12 cellular contexts compared by ENCODE assay signal in the genomic region with DNA sequence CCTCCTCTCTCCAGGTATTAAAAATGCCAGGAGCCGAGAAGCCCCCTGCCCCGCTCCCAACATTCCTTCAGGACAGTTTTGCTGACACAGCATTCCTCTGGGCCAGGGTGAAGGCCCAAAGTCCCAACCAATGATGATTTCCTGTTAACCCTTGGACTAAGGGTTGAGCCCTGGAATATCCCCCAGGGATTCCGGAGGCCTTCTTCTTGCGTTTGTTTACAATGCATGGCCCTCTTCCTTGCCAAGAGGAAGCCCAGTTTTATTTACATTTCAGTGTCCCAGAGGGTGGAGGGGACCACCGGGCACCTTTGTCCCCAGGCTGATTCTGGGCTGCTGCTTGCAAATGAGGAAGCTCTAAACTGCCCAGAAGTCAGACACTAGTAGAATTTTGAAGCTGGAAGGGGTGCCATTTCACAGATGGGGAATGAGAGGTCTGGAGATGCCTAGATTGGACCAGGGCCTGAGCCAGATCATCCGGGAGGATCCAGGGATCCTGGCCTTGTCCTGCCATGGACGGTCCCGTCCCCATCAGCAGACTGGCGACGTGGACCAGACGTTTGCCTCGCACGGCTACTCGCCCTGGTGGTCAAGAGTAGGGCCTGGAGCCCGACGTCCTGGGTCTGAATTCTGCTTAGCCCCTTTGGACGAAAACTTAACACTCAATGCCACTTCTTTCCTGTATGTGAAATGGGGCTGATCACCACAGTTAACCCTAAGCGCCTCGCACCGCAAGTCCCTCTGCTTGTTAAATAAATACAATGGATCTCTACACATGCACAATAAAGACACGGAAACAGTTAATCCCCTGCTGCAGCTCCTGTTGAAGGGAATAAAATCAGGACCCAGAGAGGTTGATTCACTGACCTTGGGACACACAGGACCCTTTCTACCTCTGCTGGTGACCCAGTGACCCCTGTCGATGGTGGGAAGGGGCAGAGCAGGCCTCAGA. TPM values are rescaled to one million over a fixed set of nuclear protein-coding genes. Genes with fewer than 3 reads are reported as not detected.
DNase-seq lines count a peak whose midpoint lies in the region; ATAC-seq, FAIRE-seq and TF ChIP-seq lines count a peak whose summit lies in the region.
"Had no signal": no experiment of that assay in that cellular context is flagged by ENCODE, and none has a peak within 500 bp of the region (broad histone marks: within the 10 kb centered on the region; RNA-seq: fewer than 3 reads in every experiment).

No MANE protein-coding gene starts in this region.

- FAIRE-seq in K562 (lab: Jason Lieb, UNC), result no peak
- FAIRE-seq: GM12891 had no signal

- H3K9me1 ChIP-seq in K562 (ENCODE audit: control insufficient read depth, insufficient read depth, low read length), result no peaks in the 10 kb centered on the region

- H3K4me1 ChIP-seq in HEK293 (ENCODE audit: control insufficient read depth, insufficient read depth, low read length) (no peaks in the 10 kb centered on the region; the same call in 1 of the 2 replicates), K562 (replicated peaks in 1 of 2; ENCODE audit: control insufficient read depth in 2 of 2, insufficient read depth in 2 of 2, low read length in 2 of 2) (peaks cover 19 to 51% of the 10 kb centered on the region in 2 experiments), gastrocnemius medialis (peaks cover 36 to 58% of the 10 kb centered on the region in 2 donors)

- TF ChIP-seq CTCF in HEK293 (tag by site-specific recombination; IDR thresholded peaks at IDR 0.05) (no peak), K562 (IDR thresholded peaks at IDR 0.05 in 2 of 3, conservative IDR thresholded peaks at IDR 0.05 in 1 of 3; ENCODE audit: insufficient read depth in 2 of 3, low read depth in 1 of 3, low read length in 3 of 3) (no peak), gastrocnemius medialis (IDR thresholded peaks at IDR 0.05 in 4 of 5, conservative IDR thresholded peaks at IDR 0.05 in 1 of 5) (no peak)

- no peak overlapping the region for H3K27ac Mint-ChIP-seq in activated T-helper 2 cell treated with anti-CD3 and anti-CD28 coated beads, Interferon-gamma antibody, Interleukin-2, Interleukin-4, amounts not matched to agents 10 μg/mL and 5 μg/mL and 100 μg/mL, durations not matched to agents 14 hours and 24 hours and 36 hours

- no peak overlapping the region for H3K4me3 Mint-ChIP-seq in activated T-helper 2 cell treated with anti-CD3 and anti-CD28 coated beads, Interferon-gamma antibody, Interleukin-2, Interleukin-4, amounts not matched to agents 10 μg/mL and 5 μg/mL and 100 μg/mL, durations not matched to agents 14 hours and 24 hours and 36 hours (ENCODE audit: low read depth)

- H3K4me2 ChIP-seq in K562 (ENCODE audit: insufficient read depth, low read length), result no peak overlapping the region

- no peak for TF ChIP-seq RAD21 in K562 (CRISPR knock-in tag; conservative IDR thresholded peaks at IDR 0.05 in 1 of 2, IDR thresholded peaks at IDR 0.05 in 1 of 2)

- DNase-seq in K562 (ENCODE audit: extremely low read depth in 1 of 4, low spot score in 3 of 4) (no peak), left lobe of liver (ENCODE audit: low spot score) (peak; percentile 76), gastrocnemius medialis (no peak), germinal center (ENCODE audit: low spot score) (no peak)
- no peak for DNase-seq in activated T-helper 2 cell treated with anti-CD3 and anti-CD28 coated beads, Interferon-gamma antibody, Interleukin-2, Interleukin-4, amounts not matched to agents 10 μg/mL and 5 μg/mL and 100 μg/mL, durations not matched to agents 14 hours and 24 hours and 36 hours (ENCODE audit: low spot score)
- no peak for DNase-seq in activated CD4-positive, alpha-beta T cell treated with anti-CD3 and anti-CD28 coated beads for 4 hours
- DNase-seq: activated T-cell treated with anti-CD3 and anti-CD28 coated beads, Interleukin-2, amount 50 U/mL, for 1 hour had no signal

- TF ChIP-seq POLR2A in K562 (conservative IDR thresholded peaks at IDR 0.05), result no peak
- no peak for TF ChIP-seq POLR2A in gastrocnemius medialis (IDR thresholded peaks at IDR 0.05)

- peaks cover 46% of the 10 kb centered on the region for H3K27me3 Mint-ChIP-seq in activated T-helper 2 cell treated with anti-CD3 and anti-CD28 coated beads, Interferon-gamma antibody, Interleukin-2, Interleukin-4, amounts not matched to agents 10 μg/mL and 5 μg/mL and 100 μg/mL, durations not matched to agents 14 hours and 24 hours and 36 hours (ENCODE audit: low read depth)

- no peak overlapping the region for H3K4me3 ChIP-seq in HEK293 (ENCODE audit: low read depth, low read length)
- no peak overlapping the region for H3K4me3 ChIP-seq in K562
- no peak overlapping the region for H3K4me3 ChIP-seq in gastrocnemius medialis

- peaks cover 10 to 31% of the 10 kb centered on the region in 2 experiments; a peak in 4 of 5 replicates for H3K27me3 ChIP-seq in K562 (ENCODE audit: control insufficient read depth in 2 of 2, insufficient read depth in 2 of 2, low read length in 2 of 2)
- H3K27me3 ChIP-seq in gastrocnemius medialis, result no peaks in the 10 kb centered on the region

- no TSS peak for BruUV-seq in K562 (replicated peaks; lab: Mats Ljungman, UMichigan)

- no peaks in the 10 kb centered on the region for H3K36me3 ChIP-seq in HEK293 (ENCODE audit: control insufficient read depth in 2 of 2, insufficient read depth in 1 of 2, low read length in 2 of 2)
- H3K36me3 ChIP-seq in K562 (ENCODE audit: control insufficient read depth, insufficient read depth, low read length), result 0 out of 3 replicates have a peak, but pooled peaks cover under 1% of the 10 kb centered on the region
- H3K36me3 ChIP-seq in gastrocnemius medialis, result no peaks in the 10 kb centered on the region

- H3K79me2 ChIP-seq in K562 (ENCODE audit: control insufficient read depth, insufficient read depth, low read length), result peaks cover 32% of the 10 kb centered on the region

- H3K27ac ChIP-seq in HEK293 (ENCODE audit: extremely low read depth, low read depth, low read length) (no peak overlapping the region), K562 (ENCODE audit: extremely low read depth, low read depth, low read length) (no peak overlapping the region), gastrocnemius medialis (peak overlapping the region; percentile 80 to 86 (median 80))

- ATAC-seq in K562, result no peak
- peak; percentile 48 for ATAC-seq in left lobe of liver
- no peak for ATAC-seq in gastrocnemius medialis
- no peak for ATAC-seq in HG02840 (IDR thresholded peaks at IDR 0.05; ENCODE audit: low FRiP score, unreplicated experiment)

- H3K4me1 Mint-ChIP-seq in activated T-helper 2 cell treated with anti-CD3 and anti-CD28 coated beads, Interferon-gamma antibody, Interleukin-2, Interleukin-4, amounts not matched to agents 10 μg/mL and 5 μg/mL and 100 μg/mL, durations not matched to agents 14 hours and 24 hours and 36 hours (ENCODE audit: low read depth), result no peaks in the 10 kb centered on the region

- no peaks in the 10 kb centered on the region for H3K9me3 Mint-ChIP-seq in activated T-helper 2 cell treated with anti-CD3 and anti-CD28 coated beads, Interferon-gamma antibody, Interleukin-2, Interleukin-4, amounts not matched to agents 10 μg/mL and 5 μg/mL and 100 μg/mL, durations not matched to agents 14 hours and 24 hours and 36 hours

- no peak overlapping the region; a peak in 1 of 4 replicates for H3K9ac ChIP-seq in K562 (ENCODE audit: insufficient read depth in 1 of 2, low read depth in 2 of 2, low read length in 2 of 2)

- WGBS in K562 (ENCODE audit: insufficient coverage, low coverage, missing lambda C conversion rate), result 65% methylated on average over 22 of the region's 22 CpGs

- POLR2A ChIA-PET in HEK293 (lab: Yijun Ruan, JAX) (interaction anchor here (0.7 kb wide), 1 partner anchor 118 kb away, joined by 3 read pairs; no protein-coding TSS in a partner anchor), K562 (lab: Yijun Ruan, JAX) (interaction anchor here (0.6 kb wide), 1 partner anchor 28 kb away, joined by 3 read pairs; no protein-coding TSS in a partner anchor)

- in situ Hi-C loops in K562 (cut with MboI), result no loop called here
- in situ Hi-C loops in gastrocnemius medialis (cut with MboI; ENCODE audit: low sequenced_read_pairs in 4 of 4), result no loop called here

- H3K9me3 ChIP-seq in HEK293 (ENCODE audit: control insufficient read depth, insufficient read depth, low read depth, low read length), result no peaks in the 10 kb centered on the region
- H3K9me3 ChIP-seq in K562 (replicated peaks; ENCODE audit: control insufficient read depth, insufficient read depth, low read depth, low read length), result no peaks in the 10 kb centered on the region
- H3K9me3 ChIP-seq in gastrocnemius medialis, result no peaks in the 10 kb centered on the region

- no peaks in the 10 kb centered on the region for H3K36me3 Mint-ChIP-seq in activated T-helper 2 cell treated with anti-CD3 and anti-CD28 coated beads, Interferon-gamma antibody, Interleukin-2, Interleukin-4, amounts not matched to agents 10 μg/mL and 5 μg/mL and 100 μg/mL, durations not matched to agents 14 hours and 24 hours and 36 hours (ENCODE audit: low read depth)

- H2AFZ ChIP-seq in K562 (ENCODE audit: low read depth, low read length), result no peak overlapping the region

- peaks cover 19% of the 10 kb centered on the region for H4K20me1 ChIP-seq in K562 (replicated peaks; ENCODE audit: control insufficient read depth, insufficient read depth, low read length)

- intact Hi-C loops in K562 (cut with micrococcal nuclease) (no loop called here), gastrocnemius medialis (cut with DNase I; ENCODE audit: low total_unique reads) (no loop called here)
- intact Hi-C loops in activated T-helper 2 cell treated with anti-CD3 and anti-CD28 coated beads, Interferon-gamma antibody, Interleukin-2, Interleukin-4, amounts not matched to agents 10 μg/mL and 5 μg/mL and 100 μg/mL, durations not matched to agents 14 hours and 24 hours and 36 hours (cut with micrococcal nuclease), result no loop called here

- TF ChIP-seq EP300 in K562 (IDR thresholded peaks at IDR 0.05; ENCODE audit: low read length), result no peak

- CTCF ChIA-PET in HEK293 (lab: Yijun Ruan, JAX) (interaction anchor here (0.6 to 0.8 kb wide), 2 partner anchors 19 to 51 kb away, joined by 3 read pairs; no protein-coding TSS in a partner anchor), K562 (lab: Yijun Ruan, JAX; ENCODE audit: low intra/inter-chr PET ratio) (no interaction called here)

RNA-seq across cellular contexts. Expression of a gene that starts 55.6 kb away (rescaled TPM):
- not detected in 2 replicates for total RNA-seq in K562 (2011; cell fraction: chromatin; rRNA removed; ENCODE audit: low replicate concordance)
- total RNA-seq in K562 (2011; cell fraction: nucleolus; rRNA removed), result not detected in 2 replicates
- not detected in 2 replicates for total RNA-seq in K562 (2011; cell fraction: nucleoplasm; rRNA removed)
- total RNA-seq in K562 (2014; rRNA removed) (not detected in 2 replicates), K562 (2014; rRNA removed; fragmentation: Illumina TruSeq; extraction: Trizol) (not detected in 2 replicates), K562 (2015; rRNA removed; fragmentation: Illumina TruSeq; extraction: Trizol) (not detected in 2 replicates), K562 (2021) (not detected in 2 replicates), left lobe of liver (not detected), gastrocnemius medialis (not detected)
- polyA plus RNA-seq in K562 (2011; rRNA removed) (not detected in 2 replicates), K562 (2014; fragmentation: Illumina TruSeq; extraction: Trizol) (not detected in 2 replicates), K562 (2014; fragmentation: Nextera tagmentation; extraction: Ambion mirVana) (not detected), K562 (2014; rRNA removed) (not detected in 2 replicates)
- not detected in 2 replicates for polyA plus RNA-seq in K562 (2011; cell fraction: cytosol; rRNA removed)
- not detected in 2 replicates for polyA plus RNA-seq in K562 (2011; cell fraction: nucleus; rRNA removed)
- polyA plus RNA-seq in K562 (2012), result not detected in 2 replicates
- not detected in 2 replicates for polyA minus RNA-seq in K562 (2011; rRNA and poly(A)+ RNA removed)
- polyA minus RNA-seq in K562 (2011; cell fraction: cytosol; rRNA and poly(A)+ RNA removed), result not detected in 2 replicates
- polyA minus RNA-seq in K562 (2011; cell fraction: nucleus; rRNA and poly(A)+ RNA removed), result not detected in 2 replicates
- not detected in 2 replicates for total RNA-seq in activated T-helper 2 cell treated with anti-CD3 and anti-CD28 coated beads, Interferon-gamma antibody, Interleukin-2, Interleukin-4, amounts not matched to agents 10 μg/mL and 5 μg/mL and 100 μg/mL, durations not matched to agents 14 hours and 24 hours and 36 hours
- total RNA-seq: NCI-H460, posterior vena cava had no signal

Comparison
In these comparisons a context has a peak if more than half of its experiments do, and no peak if none do; other contexts are left out.
1. H3K27ac ChIP-seq: peak in gastrocnemius medialis (4 of 4); none in HEK293 (single experiment) and K562 (single experiment).